22 cellular contexts compared by ENCODE assay signal in the genomic region with DNA sequence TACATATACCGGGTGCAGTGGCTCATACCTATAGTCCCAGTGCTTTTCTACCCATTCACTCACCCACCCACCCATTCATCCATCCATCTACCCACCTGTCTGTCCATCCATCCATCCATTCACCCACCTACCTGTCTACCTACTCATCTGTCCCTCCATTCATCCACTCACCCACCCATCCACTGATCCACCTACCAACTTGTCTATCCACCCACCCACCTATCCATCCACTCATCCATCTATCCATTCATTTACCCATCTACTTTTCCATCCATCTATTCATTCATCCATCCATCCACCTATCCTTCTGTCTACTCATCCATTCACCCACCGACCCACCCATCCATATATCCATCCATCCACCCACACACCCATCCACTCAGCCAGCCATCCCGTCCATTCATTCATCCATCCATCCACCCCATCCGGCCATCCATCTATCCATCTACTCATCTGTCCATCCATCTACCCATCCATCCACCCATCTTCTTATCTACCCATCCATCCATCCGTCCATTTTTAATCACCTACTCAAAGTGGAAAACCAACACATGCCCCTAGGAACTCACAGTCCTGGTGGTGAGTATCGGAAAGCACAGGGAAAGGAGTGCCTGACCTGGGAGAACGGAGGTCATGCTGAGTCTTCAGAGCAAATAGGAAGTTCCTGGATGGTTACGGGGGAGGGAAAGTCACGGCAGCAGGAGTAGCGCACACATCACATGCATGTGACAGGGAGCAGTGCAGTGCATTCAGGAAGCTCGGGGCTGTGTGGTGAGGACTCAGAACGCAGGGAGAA. TPM values are rescaled to one million over a fixed set of nuclear protein-coding genes. Genes with fewer than 3 reads are reported as not detected.
DNase-seq lines count a peak whose midpoint lies in the region; ATAC-seq and TF ChIP-seq lines count a peak whose summit lies in the region.
"Had no signal": no experiment of that assay in that cellular context is flagged by ENCODE, and none has a peak within 500 bp of the region (broad histone marks: within the 10 kb centered on the region; RNA-seq: fewer than 3 reads in every experiment).

No MANE protein-coding gene starts in this region.

- H3K4me3 Mint-ChIP-seq in endothelial cell (ENCODE audit: unreplicated experiment): peak overlapping the region; percentile 34
- no peak overlapping the region for H3K4me3 Mint-ChIP-seq in CD4-positive, alpha-beta memory T cell
- H3K4me3 Mint-ChIP-seq: B cell; CD4-positive, alpha-beta T cell had no signal

- H3K36me3 ChIP-seq in BLaER1: peaks cover 73% of the 10 kb centered on the region
- peaks cover 43% of the 10 kb centered on the region for H3K36me3 ChIP-seq in IMR-90 (ENCODE audit: control insufficient read depth, insufficient read depth, low read length)
- peaks cover 25% of the 10 kb centered on the region for H3K36me3 ChIP-seq in CD4-positive, alpha-beta memory T cell (ENCODE audit: insufficient read depth, low read length)
- H3K36me3 ChIP-seq in heart right ventricle: peaks cover 0 to 96% (median 50%) of the 10 kb centered on the region in 9 donors

- H3K27ac Mint-ChIP-seq in endothelial cell (ENCODE audit: unreplicated experiment): no peak overlapping the region
- peak overlapping the region in 1 of 7 donors; percentile 27 for H3K27ac Mint-ChIP-seq in CD4-positive, alpha-beta memory T cell
- H3K27ac Mint-ChIP-seq: B cell; CD4-positive, alpha-beta T cell had no signal

- peak; percentile 52 for DNase-seq in CMK (ENCODE audit: low read depth)
- no peak for DNase-seq in IMR-90
- no peak for DNase-seq in endothelial cell (ENCODE audit: low spot score)
- no peak for DNase-seq in NCI-H510A (lab: John Stamatoyannopoulos, UW)
- DNase-seq in CD4-positive, alpha-beta memory T cell: no peak
- DNase-seq in heart right ventricle: no peak
- DNase-seq: CD4-positive, alpha-beta T cell; KG1; NCI-H1105 treated with DMSO at 0.1 percent for 48 hours; NCI-H2081; NCI-H2171; NCI-H345; NCI-H524 treated with DMSO at 0.1 percent for 48 hours; NCI-H82; SIG-M5; SK-N-SH had no signal

- no peak overlapping the region for H2BK20ac ChIP-seq in IMR-90 (ENCODE audit: low read depth, low read length)

- no peak overlapping the region for H4K8ac ChIP-seq in IMR-90 (ENCODE audit: low read depth in 2 of 2, low read length in 2 of 2)

- H3K4me1 Mint-ChIP-seq in endothelial cell (ENCODE audit: unreplicated experiment): no peaks in the 10 kb centered on the region
- H3K4me1 Mint-ChIP-seq in CD4-positive, alpha-beta memory T cell: no peaks in the 10 kb centered on the region
- H3K4me1 Mint-ChIP-seq: B cell had no signal

- H3K36me3 Mint-ChIP-seq in endothelial cell (ENCODE audit: low read depth, unreplicated experiment): peaks cover 50% of the 10 kb centered on the region
- H3K36me3 Mint-ChIP-seq in CD4-positive, alpha-beta memory T cell: peaks cover 44 to 54% of the 10 kb centered on the region in 2 donors

- H4K20me1 ChIP-seq in BLaER1 (no peaks in the 10 kb centered on the region), IMR-90 (ENCODE audit: insufficient read depth, low read length) (no peaks in the 10 kb centered on the region)

- no TSS peak for BruUV-seq in IMR-90 (replicated peaks; lab: Mats Ljungman, UMichigan)

- intact Hi-C loops in IMR-90 (cut with micrococcal nuclease): no loop called here
- intact Hi-C loops in CD4-positive, alpha-beta memory T cell (cut with micrococcal nuclease): no loop called here
- intact Hi-C loops in heart right ventricle (cut with DNase I): no loop called here

- H3K18ac ChIP-seq in IMR-90 (ENCODE audit: low read depth, low read length): no peak overlapping the region

- no peak for TF ChIP-seq RAD21 in IMR-90 (IDR thresholded peaks at IDR 0.05; ENCODE audit: low read length)

- H2BK5ac ChIP-seq in IMR-90 (ENCODE audit: low read depth, low read length, poor library complexity, severe bottlenecking): peak overlapping the region; percentile 39

- POLR2A ChIA-PET in IMR-90 (lab: Charles Lee; ENCODE audit: unreplicated experiment): interaction anchor here (0.6 kb wide), 1 partner anchor 18 kb away, joined by 6 read pairs; no protein-coding TSS in a partner anchor
- POLR2A ChIA-PET in CD4-positive, alpha-beta memory T cell (lab: Charles Lee; ENCODE audit: partially characterized antibody): no interaction called here

- no peak overlapping the region for H3K4ac ChIP-seq in IMR-90 (ENCODE audit: low read depth, low read length)

- H3K23ac ChIP-seq in IMR-90 (ENCODE audit: low read depth, low read length): no peak overlapping the region

- H3K9ac ChIP-seq in BLaER1 (no peak overlapping the region), IMR-90 (ENCODE audit: low read depth, low read length) (no peak overlapping the region)
- H3K9ac ChIP-seq: SK-N-SH had no signal

- H3K27ac ChIP-seq in BLaER1: no peak overlapping the region
- H3K27ac ChIP-seq in IMR-90 (ENCODE audit: insufficient read depth, low read length): no peak overlapping the region
- H3K27ac ChIP-seq in CD4-positive, alpha-beta memory T cell (ENCODE audit: low read depth, low read length): no peak overlapping the region
- H3K27ac ChIP-seq in heart right ventricle: no peak overlapping the region
- H3K27ac ChIP-seq: A549 had no signal

- no peak overlapping the region for H4K5ac ChIP-seq in IMR-90 (ENCODE audit: low read depth, low read length)

- H3K27me3 ChIP-seq in BLaER1: no peaks in the 10 kb centered on the region
- no peaks in the 10 kb centered on the region for H3K27me3 ChIP-seq in IMR-90 (ENCODE audit: control insufficient read depth, insufficient read depth, low read length)
- no peaks in the 10 kb centered on the region for H3K27me3 ChIP-seq in CD4-positive, alpha-beta memory T cell (ENCODE audit: insufficient read depth, low read length)
- no peaks in the 10 kb centered on the region for H3K27me3 ChIP-seq in heart right ventricle

- H3K14ac ChIP-seq in IMR-90 (replicated peaks; ENCODE audit: low read depth, low read length): no peak overlapping the region

- no peaks in the 10 kb centered on the region for H3K79me1 ChIP-seq in IMR-90 (ENCODE audit: low read depth in 1 of 2, low read length in 2 of 2)

- H2AK5ac ChIP-seq in IMR-90 (ENCODE audit: low read depth, low read length): no peak overlapping the region

- in situ Hi-C loops in IMR-90 (cut with MboI; ENCODE audit: low sequenced_read_pairs): no loop called here

- H3K4me1 ChIP-seq in BLaER1 (peaks cover 45% of the 10 kb centered on the region), IMR-90 (ENCODE audit: control insufficient read depth, insufficient read depth, low read length) (no peaks in the 10 kb centered on the region), heart right ventricle (no peaks in the 10 kb centered on the region)
- no peaks in the 10 kb centered on the region for H3K4me1 ChIP-seq in CD4-positive, alpha-beta memory T cell (ENCODE audit: insufficient read depth, low read length)
- H3K4me1 ChIP-seq: A549 had no signal

- dilution Hi-C loops in IMR-90 (cut with HindIII; ENCODE audit: low sequenced_read_pairs, unreplicated experiment): no loop called here

- H3K9me3 ChIP-seq in BLaER1 (peaks cover 16% of the 10 kb centered on the region), IMR-90 (ENCODE audit: control insufficient read depth, insufficient read depth, low read length) (peaks cover 2% of the 10 kb centered on the region; the same call in 1 of the 2 replicates), heart right ventricle (peaks cover 0 to 12% (median 7%) of the 10 kb centered on the region in 11 donors)
- no peaks in the 10 kb centered on the region for H3K9me3 ChIP-seq in CD4-positive, alpha-beta memory T cell (ENCODE audit: control insufficient read depth in 1 of 2, low read length in 2 of 2)
- H3K9me3 ChIP-seq: SK-N-SH had no signal

- no peaks in the 10 kb centered on the region for H3K9me1 ChIP-seq in IMR-90 (ENCODE audit: insufficient read depth, low read length)

- H3K4me3 ChIP-seq in BLaER1 (no peak overlapping the region), IMR-90 (ENCODE audit: insufficient read depth, low read depth, low read length) (no peak overlapping the region), heart right ventricle (no peak overlapping the region)
- H3K4me3 ChIP-seq in CD4-positive, alpha-beta memory T cell (ENCODE audit: low read length in 2 of 2): no peak overlapping the region
- H3K4me3 ChIP-seq: A549 had no signal

- no peak overlapping the region for H3K56ac ChIP-seq in IMR-90 (ENCODE audit: extremely low read depth, insufficient read depth, low read length)

- H2AK9ac ChIP-seq in IMR-90 (replicated peaks; ENCODE audit: low read depth, low read length, poor library complexity): no peak overlapping the region

- no peak overlapping the region for H4K91ac ChIP-seq in IMR-90 (ENCODE audit: insufficient read depth, low read depth, low read length)

- 84% methylated on average over 8 of the region's 12 CpGs; no CpG with 5 or more reads in 1 of the 2 experiments for WGBS in IMR-90 (ENCODE audit: extremely low coverage in 2 of 2, insufficient read length in 1 of 2), 2 experiments
- WGBS in heart right ventricle, 2 donors: 92 to 97% methylated on average over 12 of the region's 12 CpGs

- CTCF ChIA-PET in IMR-90 (lab: Yijun Ruan, JAX): no interaction called here
- CTCF ChIA-PET in CD4-positive, alpha-beta memory T cell (lab: Charles Lee; ENCODE audit: partially characterized antibody): no interaction called here

- H2AFZ ChIP-seq in IMR-90 (replicated peaks; ENCODE audit: low read length, poor library complexity): no peak overlapping the region

- TF ChIP-seq CTCF in IMR-90 (conservative IDR thresholded peaks at IDR 0.05; ENCODE audit: low read depth, low read length): no peak
- TF ChIP-seq CTCF in endothelial cell (IDR thresholded peaks at IDR 0.05; ENCODE audit: unreplicated experiment): no peak
- no peak for TF ChIP-seq CTCF in heart right ventricle (IDR thresholded peaks at IDR 0.05)

- no peak for TF ChIP-seq POLR2A in IMR-90 (IDR thresholded peaks at IDR 0.05; ENCODE audit: low read depth, low read length)

- H3K27me3 Mint-ChIP-seq in endothelial cell (ENCODE audit: unreplicated experiment): peaks cover under 1% of the 10 kb centered on the region
- no peaks in the 10 kb centered on the region for H3K27me3 Mint-ChIP-seq in CD4-positive, alpha-beta memory T cell
- H3K27me3 Mint-ChIP-seq: B cell; CD4-positive, alpha-beta T cell had no signal

- no peak overlapping the region for H2BK15ac ChIP-seq in IMR-90 (ENCODE audit: low read depth, low read length)

- H3K9me3 Mint-ChIP-seq in endothelial cell (ENCODE audit: unreplicated experiment): peaks cover 3% of the 10 kb centered on the region
- H3K9me3 Mint-ChIP-seq in CD4-positive, alpha-beta memory T cell: peaks cover 0 to 12% (median 5%) of the 10 kb centered on the region in 8 donors

- H2BK120ac ChIP-seq in IMR-90 (ENCODE audit: low read depth, low read length): no peak overlapping the region

- H3K4me2 ChIP-seq in BLaER1 (0 out of 2 replicates have a peak overlapping the region, but pooled peaks have one; percentile 25), IMR-90 (ENCODE audit: low read depth, low read length) (no peak overlapping the region)
- H3K4me2 ChIP-seq: A549, SK-N-SH had no signal

- ATAC-seq in IMR-90 (ENCODE audit: low read depth): no peak
- no peak for ATAC-seq in GM19351 (IDR thresholded peaks at IDR 0.05; ENCODE audit: unreplicated experiment)
- ATAC-seq in heart right ventricle: no peak
- ATAC-seq: A549, HepG2, Panc1 had no signal

RNA-seq across cellular contexts. Expression of a gene that starts 20.0 kb away (rescaled TPM):
- total RNA-seq in IMR-90 (2012; rRNA removed): 3.3 and 3.8 TPM in 2 replicates
- polyA plus RNA-seq in IMR-90 (2012; rRNA removed): 14.5 and 17.2 TPM in 2 replicates
- polyA plus RNA-seq in IMR-90 (2012; cell fraction: cytosol; rRNA removed): 10.6 and 16.7 TPM in 2 replicates
- polyA plus RNA-seq in IMR-90 (2012; cell fraction: nucleus; rRNA removed; ENCODE audit: low replicate concordance): 29.6 and 67.5 TPM in 2 replicates
- 16.1 TPM for total RNA-seq in endothelial cell (ENCODE audit: unreplicated experiment)
- 10 to 100 TPM; 42.1 to 42.9 TPM for total RNA-seq in CD4-positive, alpha-beta memory T cell
- 10 to 100 TPM in 1 of 2 donors, 1 to 10 TPM in 1; 4.0 to 13.0 TPM for polyA plus RNA-seq in CD4-positive, alpha-beta memory T cell
- 10 to 100 TPM in 2 of 10 donors, 1 to 10 TPM in 8; 7.2 to 11.1 (median 8.6) TPM for total RNA-seq in heart right ventricle
- 10 to 100 TPM; 12.4 to 19.9 TPM for polyA plus RNA-seq in heart right ventricle

RNA-seq across cellular contexts. Expression of a gene that starts 20.1 kb away (rescaled TPM):
- total RNA-seq in IMR-90 (2012; rRNA removed) (5.2 and 6.1 TPM in 2 replicates), endothelial cell (ENCODE audit: unreplicated experiment) (18.2 TPM), heart right ventricle (10 to 100 TPM in 3 of 10 donors, 1 to 10 TPM in 7; 7.4 to 13.8 (median 9.0) TPM)
- polyA plus RNA-seq in IMR-90 (2012; rRNA removed) (13.4 and 17.0 TPM in 2 replicates), heart right ventricle (10 to 100 TPM; 20.8 to 22.2 TPM)
- 12.0 and 16.4 TPM in 2 replicates for polyA plus RNA-seq in IMR-90 (2012; cell fraction: cytosol; rRNA removed)
- 12.2 and 32.5 TPM in 2 replicates for polyA plus RNA-seq in IMR-90 (2012; cell fraction: nucleus; rRNA removed; ENCODE audit: low replicate concordance)
- 10 to 100 TPM; 17.0 to 18.5 TPM for total RNA-seq in CD4-positive, alpha-beta memory T cell
- 10 to 100 TPM; 13.9 to 26.0 TPM for polyA plus RNA-seq in CD4-positive, alpha-beta memory T cell
